1 cellular context compared by ENCODE assay signal in genomic region chr5:123951204-123951977, GRCh38.
TF ChIP-seq lines count a peak whose summit lies in the region.

No MANE protein-coding gene starts in this region.

TF ChIP-seq in SK-N-SH treated with all-trans-retinoic acid at 6 μM for 48 hours, 23 proteins besides CTCF, POLR2A, EP300 and RAD21 (continued from another document):
- TF ChIP-seq TSHZ2 (CRISPR knock-in tag; IDR thresholded peaks at IDR 0.05): no peak
- no peak for TF ChIP-seq CSDC2 (CRISPR knock-in tag; IDR thresholded peaks at IDR 0.05)
- no peak for TF ChIP-seq ZNF70 (CRISPR knock-in tag; IDR thresholded peaks at IDR 0.05)
- no peak for TF ChIP-seq ISL1 (CRISPR knock-in tag; IDR thresholded peaks at IDR 0.05)
